Comparison of ENCODE assay signal across 12 cellular contexts in the genomic region with DNA sequence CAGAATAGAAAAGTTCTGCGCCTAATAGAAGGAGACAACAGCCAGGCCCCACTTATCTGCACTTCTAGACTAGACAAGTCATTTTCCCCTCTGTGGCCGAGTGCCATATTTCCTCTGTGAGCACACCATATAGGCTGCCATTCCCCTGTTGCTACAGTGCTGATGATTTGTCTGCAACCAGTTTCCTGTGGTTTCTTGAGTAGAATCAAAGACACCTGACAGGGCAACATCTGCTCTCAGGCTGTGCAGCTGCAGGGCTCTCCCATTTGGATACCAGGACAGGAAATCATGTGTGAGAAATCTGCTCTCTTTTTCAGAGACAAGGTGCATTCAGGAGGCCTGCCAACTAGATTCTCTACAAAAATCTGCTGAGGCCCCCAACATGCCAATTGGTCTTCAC.
"Had no signal": no experiment of that assay in that cellular context is flagged by ENCODE, and none has a peak within 500 bp of the region (broad histone marks: within the 10 kb centered on the region; RNA-seq: fewer than 3 reads in every experiment).

No MANE protein-coding gene starts in this region.

- DNase-seq: activated CD4-positive, alpha-beta T cell treated with anti-CD3 and anti-CD28 coated beads, Interleukin-2, amount 50 U/mL, for 48 hours; activated gamma-delta T cell; activated naive CD8-positive, alpha-beta T cell treated with anti-CD3 and anti-CD28 coated beads, Interleukin-2, amount 10 ng/mL, durations not matched to agents 7 days and 5 days; activated T-cell treated with anti-CD3 and anti-CD28 coated beads, Interleukin-2, amount 50 U/mL, for 48 hours; anterior cingulate cortex; cerebellar nuclear complex; naive B cell; stimulated activated CD4-positive, alpha-beta T cell treated with anti-CD3 and anti-CD28 coated beads, Interleukin-15, amount 100 ng/mL, for 24 hours; stimulated activated CD4-positive, alpha-beta T cell treated with anti-CD3 and anti-CD28 coated beads, Interleukin-4, amount 100 ng/mL, for 24 hours; upper lobe of right lung had no signal

- H3K4me3 ChIP-seq: upper lobe of right lung had no signal

- H3K9ac ChIP-seq: parathyroid adenoma had no signal

- H3K79me2 ChIP-seq: parathyroid adenoma had no signal

- H3K27ac ChIP-seq: parathyroid adenoma, upper lobe of right lung had no signal

- H3K36me3 ChIP-seq: upper lobe of right lung had no signal

- H2AFZ ChIP-seq: parathyroid adenoma had no signal

- H3K27me3 ChIP-seq: upper lobe of right lung had no signal

- ATAC-seq: activated CD4-positive, CD25-positive, alpha-beta regulatory T cell treated with anti-CD3 and anti-CD28 coated beads, Interleukin-2, amount 50 U/mL, for 24 hours; upper lobe of right lung had no signal

- H3K9me3 ChIP-seq: upper lobe of right lung had no signal

- H3K4me1 ChIP-seq: parathyroid adenoma, upper lobe of right lung had no signal
